15 cellular contexts compared by ENCODE assay signal in genomic region chr11:102384419-102385052, GRCh38. TPM values are rescaled to one million over a fixed set of nuclear protein-coding genes. Genes with fewer than 3 reads are reported as not detected.
DNase-seq lines count a peak whose midpoint lies in the region; ATAC-seq and TF ChIP-seq lines count a peak whose summit lies in the region.
"Had no signal": no experiment of that assay in that cellular context is flagged by ENCODE, and none has a peak within 500 bp of the region (broad histone marks: within the 10 kb centered on the region; RNA-seq: fewer than 3 reads in every experiment).

No MANE protein-coding gene starts in this region.

- H3K27me3 Mint-ChIP-seq in natural killer cell (ENCODE audit: low read depth in 2 of 2), result no peaks in the 10 kb centered on the region
- H3K27me3 Mint-ChIP-seq in natural killer cell treated with Interleukin-12 subunit alpha and Interleukin-12 subunit beta and Interleukin-15 and Interleukin-18, amount 100 ng/mL, for 72 hours, result no peaks in the 10 kb centered on the region
- H3K27me3 Mint-ChIP-seq in nephron progenitor cell (ENCODE audit: low read depth, poor library complexity), result no peaks in the 10 kb centered on the region
- no peaks in the 10 kb centered on the region for H3K27me3 Mint-ChIP-seq in stimulated activated memory B cell treated with anti-CD40 and anti-IgM and Interleukin-4, amounts not matched to agents 10 μg/mL and 1 μg/mL and 100 μg/mL, for 72 hours
- H3K27me3 Mint-ChIP-seq: stimulated activated naive B cell treated with anti-CD40 and anti-IgM and Interleukin-4, amounts not matched to agents 10 μg/mL and 1 μg/mL and 100 μg/mL, for 72 hours had no signal

- no peak overlapping the region for H3K4me3 Mint-ChIP-seq in natural killer cell
- H3K4me3 Mint-ChIP-seq in natural killer cell treated with Interleukin-12 subunit alpha and Interleukin-12 subunit beta and Interleukin-15 and Interleukin-18, amount 100 ng/mL, for 72 hours, result no peak overlapping the region
- no peak overlapping the region for H3K4me3 Mint-ChIP-seq in nephron progenitor cell
- H3K4me3 Mint-ChIP-seq in stimulated activated memory B cell treated with anti-CD40 and anti-IgM and Interleukin-4, amounts not matched to agents 10 μg/mL and 1 μg/mL and 100 μg/mL, for 72 hours, result no peak overlapping the region
- H3K4me3 Mint-ChIP-seq: stimulated activated naive B cell treated with anti-CD40 and anti-IgM and Interleukin-4, amounts not matched to agents 10 μg/mL and 1 μg/mL and 100 μg/mL, for 72 hours had no signal

- H3K4me1 Mint-ChIP-seq in natural killer cell (no peaks in the 10 kb centered on the region), nephron progenitor cell (peaks cover 26% of the 10 kb centered on the region)
- peaks cover 0 to 6% of the 10 kb centered on the region in 2 donors for H3K4me1 Mint-ChIP-seq in natural killer cell treated with Interleukin-12 subunit alpha and Interleukin-12 subunit beta and Interleukin-15 and Interleukin-18, amount 100 ng/mL, for 72 hours (ENCODE audit: low read depth in 2 of 2)
- no peaks in the 10 kb centered on the region for H3K4me1 Mint-ChIP-seq in stimulated activated memory B cell treated with anti-CD40 and anti-IgM and Interleukin-4, amounts not matched to agents 10 μg/mL and 1 μg/mL and 100 μg/mL, for 72 hours

- TF ChIP-seq CTCF in natural killer cell (IDR thresholded peaks at IDR 0.05) (no peak), nephron progenitor cell (IDR thresholded peaks at IDR 0.05) (no peak)

- DNase-seq in natural killer cell, result no peak
- DNase-seq in natural killer cell treated with Interleukin-12 subunit alpha and Interleukin-12 subunit beta and Interleukin-15 and Interleukin-18, amount 100 ng/mL, for 72 hours (ENCODE audit: low spot score), result no peak
- peak; percentile 74 for DNase-seq in Right ventricle myocardium superior
- DNase-seq in nephron progenitor cell, result no peak
- DNase-seq in effector CD4-positive, alpha-beta T cell, result no peak
- DNase-seq in NCI-H1048 (lab: John Stamatoyannopoulos, UW), result no peak
- DNase-seq: cortex of kidney; islet precursor cell; KBM-7; NCI-H1105 treated with DMSO at 0.1 percent for 48 hours; small intestine; stimulated activated naive B cell treated with anti-CD40 and anti-IgM and Interleukin-4, amounts not matched to agents 10 μg/mL and 1 μg/mL and 100 μg/mL, for 72 hours had no signal

- H3K27ac Mint-ChIP-seq in natural killer cell (peak overlapping the region; percentile 24 to 27), nephron progenitor cell (peak overlapping the region; percentile 90)
- H3K27ac Mint-ChIP-seq in natural killer cell treated with Interleukin-12 subunit alpha and Interleukin-12 subunit beta and Interleukin-15 and Interleukin-18, amount 100 ng/mL, for 72 hours, result no peak overlapping the region
- H3K27ac Mint-ChIP-seq in stimulated activated memory B cell treated with anti-CD40 and anti-IgM and Interleukin-4, amounts not matched to agents 10 μg/mL and 1 μg/mL and 100 μg/mL, for 72 hours, result no peak overlapping the region
- H3K27ac Mint-ChIP-seq: stimulated activated naive B cell treated with anti-CD40 and anti-IgM and Interleukin-4, amounts not matched to agents 10 μg/mL and 1 μg/mL and 100 μg/mL, for 72 hours had no signal

- ATAC-seq in natural killer cell (no peak), Right ventricle myocardium superior (ENCODE audit: poor library complexity) (peak; percentile 90), esophagus mucosa (no peak)
- no peak for ATAC-seq in natural killer cell treated with Interleukin-12 subunit alpha and Interleukin-12 subunit beta and Interleukin-15 and Interleukin-18, amount 100 ng/mL, for 72 hours
- ATAC-seq in stimulated activated memory B cell treated with anti-CD40 and anti-IgM and Interleukin-4, amounts not matched to agents 10 μg/mL and 1 μg/mL and 100 μg/mL, for 72 hours, result no peak
- ATAC-seq: activated CD4-positive, CD25-positive, alpha-beta regulatory T cell treated with anti-CD3 and anti-CD28 coated beads, Interleukin-2, amount 50 U/mL, for 24 hours; stimulated activated naive B cell treated with anti-CD40 and anti-IgM and Interleukin-4, amounts not matched to agents 10 μg/mL and 1 μg/mL and 100 μg/mL, for 72 hours had no signal

- no peaks in the 10 kb centered on the region for H3K9me3 Mint-ChIP-seq in natural killer cell
- H3K9me3 Mint-ChIP-seq in natural killer cell treated with Interleukin-12 subunit alpha and Interleukin-12 subunit beta and Interleukin-15 and Interleukin-18, amount 100 ng/mL, for 72 hours, result no peaks in the 10 kb centered on the region
- H3K9me3 Mint-ChIP-seq in nephron progenitor cell, result no peaks in the 10 kb centered on the region
- peaks cover 2% of the 10 kb centered on the region for H3K9me3 Mint-ChIP-seq in stimulated activated memory B cell treated with anti-CD40 and anti-IgM and Interleukin-4, amounts not matched to agents 10 μg/mL and 1 μg/mL and 100 μg/mL, for 72 hours

- intact Hi-C loops in natural killer cell (cut with micrococcal nuclease) (no loop called here), Right ventricle myocardium superior (cut with DNase I) (no loop called here)

- H3K36me3 Mint-ChIP-seq in natural killer cell, result no peaks in the 10 kb centered on the region
- peaks cover 13% of the 10 kb centered on the region for H3K36me3 Mint-ChIP-seq in natural killer cell treated with Interleukin-12 subunit alpha and Interleukin-12 subunit beta and Interleukin-15 and Interleukin-18, amount 100 ng/mL, for 72 hours
- peaks cover 50% of the 10 kb centered on the region for H3K36me3 Mint-ChIP-seq in nephron progenitor cell (ENCODE audit: low read depth)
- peaks cover 79% of the 10 kb centered on the region for H3K36me3 Mint-ChIP-seq in stimulated activated memory B cell treated with anti-CD40 and anti-IgM and Interleukin-4, amounts not matched to agents 10 μg/mL and 1 μg/mL and 100 μg/mL, for 72 hours

RNA-seq across cellular contexts. Expression of gene BIRC2, which starts 37.5 kb away (rescaled TPM):
- total RNA-seq in natural killer cell, result 100 to 1,000 TPM in 2 of 3 donors, 10 to 100 TPM in 1; 92.2 to 146 (median 111) TPM
- 10 to 100 TPM; 41.4 to 47.0 TPM for total RNA-seq in natural killer cell treated with Interleukin-12 subunit alpha and Interleukin-12 subunit beta and Interleukin-15 and Interleukin-18, amount 100 ng/mL, for 72 hours
- total RNA-seq in Right ventricle myocardium superior, result 30.4 TPM
- 22.1 TPM for total RNA-seq in esophagus mucosa

Comparison
In these comparisons a context has a peak if more than half of its experiments do, and no peak if none do; other contexts are left out.
1. H3K27ac Mint-ChIP-seq: peak in natural killer cell (2 of 2) and nephron progenitor cell (single experiment); none in natural killer cell treated with Interleukin-12 subunit alpha and Interleukin-12 subunit beta and Interleukin-15 and Interleukin-18, amount 100 ng/mL, for 72 hours (0 of 2) and stimulated activated memory B cell treated with anti-CD40 and anti-IgM and Interleukin-4, amounts not matched to agents 10 μg/mL and 1 μg/mL and 100 μg/mL, for 72 hours (single experiment).